ENCODE assay signal across 8 cellular contexts in genomic region chr1:204806943-204807624, GRCh38.
DNase-seq lines count a peak whose midpoint lies in the region; ATAC-seq and TF ChIP-seq lines count a peak whose summit lies in the region.

No MANE protein-coding gene starts in this region.

- peaks cover 5% of the 10 kb centered on the region for H3K4me1 Mint-ChIP-seq in activated naive CD8-positive, alpha-beta T cell treated with anti-CD3 and anti-CD28 coated beads, Interleukin-2, amount 10 ng/mL, durations not matched to agents 7 days and 5 days

- no peaks in the 10 kb centered on the region for H3K9me3 ChIP-seq in trophoblast cell (ENCODE audit: insufficient read depth, low read depth, low read length)
- no peaks in the 10 kb centered on the region for H3K9me3 ChIP-seq in tibial nerve

- peak overlapping the region; percentile 65 for H3K4me3 ChIP-seq in trophoblast cell (ENCODE audit: low read depth, low read length)
- peak overlapping the region; percentile 17 to 48 (median 35) for H3K4me3 ChIP-seq in tibial nerve

- H3K36me3 Mint-ChIP-seq in activated naive CD8-positive, alpha-beta T cell treated with anti-CD3 and anti-CD28 coated beads, Interleukin-2, amount 10 ng/mL, durations not matched to agents 7 days and 5 days: no peaks in the 10 kb centered on the region

- TF ChIP-seq POLR2A in tibial nerve (IDR thresholded peaks at IDR 0.05): no peak

- H4K12ac ChIP-seq in trophoblast cell (ENCODE audit: low read depth, low read length): no peak overlapping the region

- peak overlapping the region; percentile 33 for H4K8ac ChIP-seq in trophoblast cell (ENCODE audit: low read depth, low read length)

- intact Hi-C loops in cardiac septum (cut with DNase I): loop anchor here (1.0 to 10.0 kb wide), 5 partner anchors 55 to 372 kb away; no protein-coding TSS in a partner anchor

- peak overlapping the region; percentile 91 for H3K4me3 Mint-ChIP-seq in activated naive CD8-positive, alpha-beta T cell treated with anti-CD3 and anti-CD28 coated beads, Interleukin-2, amount 10 ng/mL, durations not matched to agents 7 days and 5 days

- H2BK120ac ChIP-seq in trophoblast cell (ENCODE audit: insufficient read depth, low read length, poor library complexity): no peak overlapping the region

- no peak for TF ChIP-seq EP300 in tibial nerve (IDR thresholded peaks at IDR 0.05)

- H3K4me2 ChIP-seq in trophoblast cell (ENCODE audit: low read length): peak overlapping the region; percentile 80

- no peak overlapping the region for H4K91ac ChIP-seq in trophoblast cell (ENCODE audit: low read depth, low read length)

- H3K36me3 ChIP-seq in trophoblast cell (ENCODE audit: control insufficient read depth in 1 of 2, insufficient read depth in 2 of 2, low read length in 2 of 2): no peaks in the 10 kb centered on the region
- H3K36me3 ChIP-seq in tibial nerve: no peaks in the 10 kb centered on the region

- H2BK5ac ChIP-seq in trophoblast cell (ENCODE audit: low read depth, low read length, poor library complexity): no peak overlapping the region

- TF ChIP-seq CTCF in GM10248 (IDR thresholded peaks at IDR 0.05; ENCODE audit: control extremely low read depth, extremely low read depth, low read depth, missing control alignments) (peak; percentile 99), tibial nerve (IDR thresholded peaks at IDR 0.05) (peak; percentile 83 to 98 (median 92))

- no CpG with 5 or more reads among the region's 22 CpGs for WGBS in trophoblast cell (ENCODE audit: extremely low coverage, insufficient coverage, insufficient read length)
- WGBS in tibial nerve, 2 donors: 2 to 5% methylated on average over 22 of the region's 22 CpGs

- H3K18ac ChIP-seq in trophoblast cell (ENCODE audit: low read length): no peak overlapping the region

- no peaks in the 10 kb centered on the region for H3K4me1 ChIP-seq in trophoblast cell (ENCODE audit: control insufficient read depth in 1 of 2, insufficient read depth in 2 of 2, low read length in 2 of 2)
- peaks cover 0 to 9% (median 0%) of the 10 kb centered on the region in 4 donors for H3K4me1 ChIP-seq in tibial nerve

- H3K4ac ChIP-seq in trophoblast cell (ENCODE audit: low read depth, low read length): no peak overlapping the region

- no peak overlapping the region for H2BK12ac ChIP-seq in trophoblast cell (ENCODE audit: low read length)

- H3K9ac ChIP-seq in trophoblast cell (ENCODE audit: low read length): no peak overlapping the region

- H2AFZ ChIP-seq in trophoblast cell (ENCODE audit: insufficient read depth, low read length, poor library complexity): peak overlapping the region; percentile 84

- H3K9me3 Mint-ChIP-seq in activated naive CD8-positive, alpha-beta T cell treated with anti-CD3 and anti-CD28 coated beads, Interleukin-2, amount 10 ng/mL, durations not matched to agents 7 days and 5 days: no peaks in the 10 kb centered on the region

- no peak overlapping the region for H3K23ac ChIP-seq in trophoblast cell (ENCODE audit: low read length)

- H3K79me2 ChIP-seq in trophoblast cell (ENCODE audit: control insufficient read depth, insufficient read depth, low read length, poor library complexity): no peaks in the 10 kb centered on the region

- peak overlapping the region; percentile 86 for H3K27ac Mint-ChIP-seq in activated naive CD8-positive, alpha-beta T cell treated with anti-CD3 and anti-CD28 coated beads, Interleukin-2, amount 10 ng/mL, durations not matched to agents 7 days and 5 days

- no peaks in the 10 kb centered on the region for H3K79me1 ChIP-seq in trophoblast cell (ENCODE audit: low read length)

- peak; percentile 90 for DNase-seq in GM10248 (ENCODE audit: extremely low spot score)
- peak; percentile 86 for DNase-seq in NCI-H1105 treated with DMSO at 0.1 percent for 48 hours (lab: John Stamatoyannopoulos, UW)
- DNase-seq in SKM-1 treated with dmso at 0.1 percent for 144 hours (lab: John Stamatoyannopoulos, UW; ENCODE audit: unreplicated experiment): peak; percentile 88
- DNase-seq in activated naive CD8-positive, alpha-beta T cell treated with anti-CD3 and anti-CD28 coated beads, Interleukin-2, amount 10 ng/mL, durations not matched to agents 7 days and 5 days: peak; percentile 89
- DNase-seq in cardiac septum (ENCODE audit: low spot score): peak; percentile 89
- peak; percentile 75 to 92 for DNase-seq in trophoblast cell
- DNase-seq in tibial nerve (ENCODE audit: low spot score in 2 of 2): peak; percentile 54 to 80

- no peak overlapping the region for H3K27ac ChIP-seq in trophoblast cell (ENCODE audit: low read depth, low read length)
- H3K27ac ChIP-seq in tibial nerve: no peak overlapping the region

- CTCF ChIA-PET in GM10248 (lab: Yijun Ruan, JAX): interaction anchor here (0.6 to 13.7 kb wide), 137 partner anchors 12 to 1758 kb away, joined by 3 to 225 read pairs (median 4); partner anchors contain the start of genes MDM4, NFASC, PIK3C2B and PRELP

- H2AK5ac ChIP-seq in trophoblast cell (ENCODE audit: low read length): no peak overlapping the region

- peaks cover 2% of the 10 kb centered on the region for H3K27me3 Mint-ChIP-seq in activated naive CD8-positive, alpha-beta T cell treated with anti-CD3 and anti-CD28 coated beads, Interleukin-2, amount 10 ng/mL, durations not matched to agents 7 days and 5 days

- ATAC-seq in HG02763 (IDR thresholded peaks at IDR 0.05; ENCODE audit: unreplicated experiment): peak; percentile 80
- ATAC-seq in activated naive CD8-positive, alpha-beta T cell treated with anti-CD3 and anti-CD28 coated beads, Interleukin-2, amount 10 ng/mL, durations not matched to agents 7 days and 5 days (ENCODE audit: low read depth): peak; percentile 91

- no peak overlapping the region for H3K14ac ChIP-seq in trophoblast cell (ENCODE audit: low read length)

- no peaks in the 10 kb centered on the region for H3K27me3 ChIP-seq in trophoblast cell (ENCODE audit: insufficient read depth, low read length)
- H3K27me3 ChIP-seq in tibial nerve: no peaks in the 10 kb centered on the region

- POLR2A ChIA-PET in GM10248 (lab: Yijun Ruan, JAX): no interaction called here
- POLR2A ChIA-PET in activated naive CD8-positive, alpha-beta T cell treated with anti-CD3 and anti-CD28 coated beads, Interleukin-2, amount 10 ng/mL, durations not matched to agents 7 days and 5 days (lab: Charles Lee): interaction anchor here (0.6 to 1.4 kb wide), 7 partner anchors 15 to 304 kb away, joined by 3 to 9 read pairs (median 4); no protein-coding TSS in a partner anchor
